In the genomic region with DNA sequence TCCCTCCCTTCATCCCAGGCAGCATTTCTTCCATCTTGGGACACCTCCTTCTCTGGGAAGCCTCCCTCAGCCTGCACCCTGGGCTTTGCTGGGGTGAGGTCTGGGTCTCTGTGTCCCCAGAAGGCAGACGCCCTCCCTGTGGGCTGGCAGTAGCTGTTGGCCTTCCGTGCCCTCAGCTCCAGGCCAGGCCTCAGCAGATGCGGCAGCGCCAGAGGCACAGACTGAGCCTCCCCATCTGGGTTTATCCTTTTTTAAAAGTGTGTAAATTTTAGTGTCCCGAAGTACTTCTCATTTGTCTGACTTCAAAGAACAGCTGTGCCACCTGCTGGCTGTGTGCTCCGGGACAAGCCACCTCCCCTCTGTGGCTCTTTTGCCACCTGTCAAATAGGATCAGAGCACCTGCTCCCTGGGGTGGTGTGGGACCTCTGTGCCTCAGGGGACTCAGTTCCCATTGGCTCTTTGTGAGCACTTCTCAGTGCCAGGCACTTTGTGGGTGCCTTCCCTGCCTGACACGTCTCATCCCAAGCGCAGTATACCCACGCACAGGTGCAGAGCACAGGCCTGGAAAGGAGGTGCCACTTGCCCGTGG, we compare ENCODE assay signal across 12 cellular contexts. TPM values are rescaled to one million over a fixed set of nuclear protein-coding genes. Genes with fewer than 3 reads are reported as not detected.
A peak's percentile ranks its signal among the peaks of the same experiment; 100 is the strongest.
DNase-seq lines count a peak whose midpoint lies in the region; ATAC-seq and TF ChIP-seq lines count a peak whose summit lies in the region.
"Had no signal": no experiment of that assay in that cellular context is flagged by ENCODE, and none has a peak within 500 bp of the region (broad histone marks: within the 10 kb centered on the region; RNA-seq: fewer than 3 reads in every experiment).

No MANE protein-coding gene starts in this region.

- no peak for DNase-seq in GM10248 (ENCODE audit: extremely low spot score)
- no peak for DNase-seq in IMR-90
- no peak for DNase-seq in NT2/D1 (ENCODE audit: low read depth, low spot score)
- DNase-seq in hepatocyte (ENCODE audit: low spot score), result no peak
- no peak for DNase-seq in stimulated activated CD4-positive, alpha-beta T cell treated with anti-CD3 and anti-CD28 coated beads, Interleukin-15, amount 100 ng/mL, for 24 hours
- no peak for DNase-seq in KG1 (lab: John Stamatoyannopoulos, UW)
- DNase-seq in HEK293T (ENCODE audit: extremely low spot score), result no peak

- peaks cover 36% of the 10 kb centered on the region for H3K27me3 ChIP-seq in IMR-90 (ENCODE audit: control insufficient read depth, insufficient read depth, low read length)
- no peaks in the 10 kb centered on the region for H3K27me3 ChIP-seq in NT2/D1 (ENCODE audit: insufficient read depth, insufficient read length)
- H3K27me3 ChIP-seq in hepatocyte, result no peaks in the 10 kb centered on the region

- no peaks in the 10 kb centered on the region for H3K79me1 ChIP-seq in IMR-90 (ENCODE audit: low read depth in 1 of 2, low read length in 2 of 2)

- no peak overlapping the region for H3K18ac ChIP-seq in IMR-90 (ENCODE audit: low read depth, low read length)

- H2AK9ac ChIP-seq in IMR-90 (replicated peaks; ENCODE audit: low read depth, low read length, poor library complexity), result peak overlapping the region; percentile 77

- peak; percentile 17 for TF ChIP-seq CTCF in GM10248 (IDR thresholded peaks at IDR 0.05; ENCODE audit: control extremely low read depth, extremely low read depth, low read depth, missing control alignments)
- TF ChIP-seq CTCF in IMR-90 (conservative IDR thresholded peaks at IDR 0.05; ENCODE audit: low read depth, low read length), result 0 out of 2 replicates have a peak, but pooled peaks have one; percentile 7
- TF ChIP-seq CTCF in hepatocyte (IDR thresholded peaks at IDR 0.05; ENCODE audit: poor library complexity), result peak; percentile 21

- no peaks in the 10 kb centered on the region for H3K9me3 ChIP-seq in IMR-90 (ENCODE audit: control insufficient read depth, insufficient read depth, low read length)
- no peaks in the 10 kb centered on the region for H3K9me3 ChIP-seq in NT2/D1 (ENCODE audit: insufficient read depth, low read length)
- H3K9me3 ChIP-seq in hepatocyte (ENCODE audit: low read depth), result no peaks in the 10 kb centered on the region

- peak overlapping the region; percentile 43; the same call in 1 of the 2 replicates for H4K91ac ChIP-seq in IMR-90 (ENCODE audit: insufficient read depth, low read depth, low read length)

- H3K79me2 ChIP-seq in hepatocyte, result no peaks in the 10 kb centered on the region

- in situ Hi-C loops in IMR-90 (cut with MboI; ENCODE audit: low sequenced_read_pairs), result no loop called here

- H3K4me2 ChIP-seq in IMR-90 (ENCODE audit: low read depth, low read length) (no peak overlapping the region), hepatocyte (no peak overlapping the region)

- H3K14ac ChIP-seq in IMR-90 (replicated peaks; ENCODE audit: low read depth, low read length), result no peak overlapping the region

- H4K5ac ChIP-seq in IMR-90 (ENCODE audit: low read depth, low read length), result no peak overlapping the region

- H4K20me1 ChIP-seq in IMR-90 (ENCODE audit: insufficient read depth, low read length) (no peaks in the 10 kb centered on the region; the same call in 1 of the 2 replicates), hepatocyte (ENCODE audit: insufficient read depth, poor library complexity, severe bottlenecking) (no peaks in the 10 kb centered on the region)

- 80% methylated on average over 5 of the region's 10 CpGs; no CpG with 5 or more reads in 1 of the 2 experiments for WGBS in IMR-90 (ENCODE audit: extremely low coverage in 2 of 2, insufficient read length in 1 of 2), 2 experiments
- 90% methylated on average over 10 of the region's 10 CpGs for WGBS in hepatocyte (ENCODE audit: low lambda C conversion rate, missing lambda C conversion rate)

- H3K9me2 ChIP-seq in hepatocyte (replicated peaks; ENCODE audit: insufficient read depth), result no peaks in the 10 kb centered on the region

- H3K36me3 ChIP-seq in IMR-90 (ENCODE audit: control insufficient read depth, insufficient read depth, low read length), result no peaks in the 10 kb centered on the region
- H3K36me3 ChIP-seq in NT2/D1 (ENCODE audit: insufficient read depth, insufficient read length, low read length), result no peaks in the 10 kb centered on the region
- no peaks in the 10 kb centered on the region for H3K36me3 ChIP-seq in hepatocyte (replicated peaks; ENCODE audit: insufficient read depth, low read depth)

- CTCF ChIA-PET in GM10248 (lab: Yijun Ruan, JAX) (interaction anchor here (0.7 to 8.0 kb wide), 47 partner anchors 7 to 440 kb away, joined by 3 to 121 read pairs (median 6); a partner anchor contains a TSS), IMR-90 (lab: Yijun Ruan, JAX) (interaction anchor here (0.5 to 3.3 kb wide), 11 partner anchors 25 to 186 kb away, joined by 3 to 23 read pairs (median 6); no protein-coding TSS in a partner anchor), HEK293T (lab: Yijun Ruan, JAX) (interaction anchor here (0.6 to 4.3 kb wide), 25 partner anchors 10 to 297 kb away, joined by 3 to 36 read pairs (median 6); a partner anchor contains a TSS)

- H2BK15ac ChIP-seq in IMR-90 (ENCODE audit: low read depth, low read length), result no peak overlapping the region; the same call in 2 of the 3 replicates

- H3K4me1 ChIP-seq in IMR-90 (ENCODE audit: control insufficient read depth, insufficient read depth, low read length), result peaks cover 22% of the 10 kb centered on the region
- H3K4me1 ChIP-seq in NT2/D1 (ENCODE audit: insufficient read depth, insufficient read length), result peaks cover 27% of the 10 kb centered on the region
- peaks cover 27% of the 10 kb centered on the region for H3K4me1 ChIP-seq in hepatocyte (ENCODE audit: insufficient read depth)

- no peak for TF ChIP-seq POLR2A in IMR-90 (IDR thresholded peaks at IDR 0.05; ENCODE audit: low read depth, low read length)

- TF ChIP-seq RAD21 in IMR-90 (IDR thresholded peaks at IDR 0.05; ENCODE audit: low read length), result no peak

- ATAC-seq in IMR-90 (ENCODE audit: low read depth), result no peak
- ATAC-seq in GM19035 (IDR thresholded peaks at IDR 0.05; ENCODE audit: unreplicated experiment), result no peak

- H2AK5ac ChIP-seq in IMR-90 (ENCODE audit: low read depth, low read length), result peak overlapping the region; percentile 83; the same call in 1 of the 2 replicates

- H2BK120ac ChIP-seq in IMR-90 (ENCODE audit: low read depth, low read length), result 0 out of 2 replicates have a peak overlapping the region, but pooled peaks have one; percentile 16

- H2BK20ac ChIP-seq in IMR-90 (ENCODE audit: low read depth, low read length), result no peak overlapping the region

- dilution Hi-C loops in IMR-90 (cut with HindIII; ENCODE audit: low sequenced_read_pairs, unreplicated experiment), result no loop called here

- H2BK5ac ChIP-seq in IMR-90 (ENCODE audit: low read depth, low read length, poor library complexity, severe bottlenecking), result no peak overlapping the region

- no peak overlapping the region for H3K56ac ChIP-seq in IMR-90 (ENCODE audit: extremely low read depth, insufficient read depth, low read length)

- H3K27ac ChIP-seq in IMR-90 (ENCODE audit: insufficient read depth, low read length) (no peak overlapping the region), hepatocyte (no peak overlapping the region)

- H3K9me1 ChIP-seq in IMR-90 (ENCODE audit: insufficient read depth, low read length), result peaks cover 10% of the 10 kb centered on the region; the same call in 1 of the 2 replicates

- POLR2A ChIA-PET in GM10248 (lab: Yijun Ruan, JAX) (no interaction called here), IMR-90 (lab: Charles Lee; ENCODE audit: unreplicated experiment) (no interaction called here), HEK293T (lab: Yijun Ruan, JAX) (interaction anchor here (0.7 to 0.9 kb wide), 2 partner anchors 189 to 228 kb away, joined by 3 read pairs; a partner anchor contains a TSS)

- H2AFZ ChIP-seq in IMR-90 (replicated peaks; ENCODE audit: low read length, poor library complexity) (peak overlapping the region; percentile 41), hepatocyte (no peak overlapping the region)

- intact Hi-C loops in IMR-90 (cut with micrococcal nuclease), result loop anchor here (1.0 kb wide), 2 partner anchors 80 to 188 kb away; no protein-coding TSS in a partner anchor

- H4K8ac ChIP-seq in IMR-90 (ENCODE audit: low read depth in 2 of 2, low read length in 2 of 2), result no peak overlapping the region

- 0 out of 2 replicates have a peak overlapping the region, but pooled peaks have one; percentile 8 for H3K4ac ChIP-seq in IMR-90 (ENCODE audit: low read depth, low read length)

- H3K9ac ChIP-seq in IMR-90 (ENCODE audit: low read depth, low read length), result no peak overlapping the region
- H3K9ac ChIP-seq in NT2/D1 (ENCODE audit: insufficient read length, low read depth), result peak overlapping the region; percentile 27

- H3K4me3 ChIP-seq in IMR-90 (ENCODE audit: insufficient read depth, low read depth, low read length) (no peak overlapping the region), NT2/D1 (ENCODE audit: insufficient read length, low read depth) (no peak overlapping the region), hepatocyte (no peak overlapping the region)

- no peak overlapping the region for H3K23ac ChIP-seq in IMR-90 (ENCODE audit: low read depth, low read length)

- BruUV-seq in IMR-90 (replicated peaks; lab: Mats Ljungman, UMichigan), result no TSS peak

TF ChIP-seq in IMR-90, 13 proteins besides CTCF, POLR2A, EP300 and RAD21 (continues in another document):
- no peak for TF ChIP-seq RFX5 (IDR thresholded peaks at IDR 0.05; ENCODE audit: low read depth, low read length)

TF ChIP-seq in HEK293T, 16 proteins besides CTCF, POLR2A, EP300 and RAD21 (continues in another document):
- no peak for TF ChIP-seq BHLHE40 (IDR thresholded peaks at IDR 0.05; ENCODE audit: borderline replicate concordance)

RNA-seq across cellular contexts. Expression of a gene that starts 11.1 kb away (rescaled TPM):
- total RNA-seq in IMR-90 (2012; rRNA removed) (not detected in 2 replicates), hepatocyte (12.4 and 35.3 TPM in 2 replicates)
- polyA plus RNA-seq in IMR-90 (2012; rRNA removed) (not detected in 2 replicates), hepatocyte (31.0 and 40.3 TPM in 2 replicates)
- polyA plus RNA-seq in IMR-90 (2012; cell fraction: cytosol; rRNA removed), result 0.14 TPM in 1 of 2 replicates, not detected in the other
- polyA plus RNA-seq in IMR-90 (2012; cell fraction: nucleus; rRNA removed; ENCODE audit: low replicate concordance), result 0.72 and 0.85 TPM in 2 replicates
- total RNA-seq: activated naive CD8-positive, alpha-beta T cell treated with anti-CD3 and anti-CD28 coated beads for 36 hours; T-helper 2 cell treated with Interferon-gamma antibody and Interleukin-4, amounts not matched to agents 100 ng/mL and 5 ng/mL, for 36 hours had no signal

RNA-seq across cellular contexts. Expression of a gene that starts 17.6 kb away (rescaled TPM):
- 5.0 and 6.3 TPM in 2 replicates for total RNA-seq in IMR-90 (2012; rRNA removed)
- 9.6 and 9.9 TPM in 2 replicates for polyA plus RNA-seq in IMR-90 (2012; rRNA removed)
- polyA plus RNA-seq in IMR-90 (2012; cell fraction: cytosol; rRNA removed), result 10.7 and 12.7 TPM in 2 replicates
- 43.9 and 49.0 TPM in 2 replicates for polyA plus RNA-seq in IMR-90 (2012; cell fraction: nucleus; rRNA removed; ENCODE audit: low replicate concordance)
- total RNA-seq in hepatocyte, result 14.0 and 16.0 TPM in 2 replicates
- 14.2 and 28.2 TPM in 2 replicates for polyA plus RNA-seq in hepatocyte

RNA-seq across cellular contexts. Expression of a gene that starts 21.7 kb away (rescaled TPM):
- total RNA-seq in IMR-90 (2012; rRNA removed), result not detected in 2 replicates
- polyA plus RNA-seq in IMR-90 (2012; rRNA removed), result not detected in 2 replicates
- polyA plus RNA-seq in IMR-90 (2012; cell fraction: cytosol; rRNA removed), result 0.18 TPM in 1 of 2 replicates, not detected in the other
- not detected in 2 replicates for polyA plus RNA-seq in IMR-90 (2012; cell fraction: nucleus; rRNA removed; ENCODE audit: low replicate concordance)
- not detected in 2 replicates for total RNA-seq in hepatocyte
- polyA plus RNA-seq in hepatocyte, result 0.21 TPM in 1 of 2 replicates, not detected in the other
- total RNA-seq: activated naive CD8-positive, alpha-beta T cell treated with anti-CD3 and anti-CD28 coated beads for 36 hours; esophagus mucosa; H7; T-helper 2 cell treated with Interferon-gamma antibody and Interleukin-4, amounts not matched to agents 100 ng/mL and 5 ng/mL, for 36 hours had no signal

RNA-seq across cellular contexts. Expression of a gene that starts 48.3 kb away (rescaled TPM):
- total RNA-seq in IMR-90 (2012; rRNA removed) (48.0 and 49.1 TPM in 2 replicates), hepatocyte (41.7 and 60.6 TPM in 2 replicates)
- polyA plus RNA-seq in IMR-90 (2012; rRNA removed) (73.6 and 81.4 TPM in 2 replicates), hepatocyte (9.4 and 10.2 TPM in 2 replicates)
- 45.7 and 64.7 TPM in 2 replicates for polyA plus RNA-seq in IMR-90 (2012; cell fraction: cytosol; rRNA removed)
- polyA plus RNA-seq in IMR-90 (2012; cell fraction: nucleus; rRNA removed; ENCODE audit: low replicate concordance), result 168 and 207 TPM in 2 replicates

Comparison
In these comparisons a context has a peak if more than half of its experiments do, and no peak if none do; other contexts are left out.
1. RNA of a gene that starts 11.1 kb away (total RNA-seq): 12.4 to 35.3 TPM in hepatocyte; not detected in IMR-90; every median in the first group is over 10 times any median in the second.
2. Peak in every context shown above with its lines, with median percentiles within 50 percentile points of each other: CTCF ChIP-seq.